In genomic region chr2:17813742-17814458, GRCh38 we compare ENCODE assay signal across 8 cellular contexts. TPM values are rescaled to one million over a fixed set of nuclear protein-coding genes. Genes with fewer than 3 reads are reported as not detected.
A peak's percentile ranks its signal among the peaks of the same experiment; 100 is the strongest.
DNase-seq lines count a peak whose midpoint lies in the region; ATAC-seq and TF ChIP-seq lines count a peak whose summit lies in the region.

No MANE protein-coding gene starts in this region.

- TF ChIP-seq POLR2A in sigmoid colon (IDR thresholded peaks at IDR 0.05): no peak
- no peak for TF ChIP-seq POLR2A in gastroesophageal sphincter (IDR thresholded peaks at IDR 0.05)

- no peak for DNase-seq in activated naive CD8-positive, alpha-beta T cell treated with anti-CD3 and anti-CD28 coated beads, Interleukin-2, amount 50 U/mL, for 24 hours
- DNase-seq in activated naive CD8-positive, alpha-beta T cell treated with anti-CD3 and anti-CD28 coated beads for 36 hours: no peak
- DNase-seq in activated B cell treated with CpG ODN at 0.5 μM for 24 hours (peak; percentile 56), sigmoid colon (no peak), 8988T (no peak), NCI-H1436 (lab: John Stamatoyannopoulos, UW) (no peak)

- peak overlapping the region in 3 of 4 donors; percentile 4 to 33 (median 10) for H3K27ac ChIP-seq in sigmoid colon
- H3K27ac ChIP-seq in gastroesophageal sphincter: peak overlapping the region in 1 of 4 donors; percentile 17

- intact Hi-C loops in activated B cell treated with CpG ODN at 0.5 μM for 24 hours (cut with micrococcal nuclease): loop anchor here (1.0 to 5.0 kb wide), 5 partner anchors 8 to 1157 kb away; partner anchors contain the start of gene SMC6
- intact Hi-C loops in sigmoid colon (cut with DNase I): no loop called here

- H3K9me3 Mint-ChIP-seq in activated naive CD8-positive, alpha-beta T cell treated with anti-CD3 and anti-CD28 coated beads, Interleukin-2, amount 50 U/mL, for 24 hours: no peaks in the 10 kb centered on the region
- H3K9me3 Mint-ChIP-seq in activated naive CD8-positive, alpha-beta T cell treated with anti-CD3 and anti-CD28 coated beads for 36 hours: no peaks in the 10 kb centered on the region
- peaks cover 2% of the 10 kb centered on the region for H3K9me3 Mint-ChIP-seq in activated B cell treated with CpG ODN at 0.5 μM for 24 hours

- no peaks in the 10 kb centered on the region for H3K27me3 Mint-ChIP-seq in activated naive CD8-positive, alpha-beta T cell treated with anti-CD3 and anti-CD28 coated beads, Interleukin-2, amount 50 U/mL, for 24 hours
- H3K27me3 Mint-ChIP-seq in activated naive CD8-positive, alpha-beta T cell treated with anti-CD3 and anti-CD28 coated beads for 36 hours: peaks cover 27% of the 10 kb centered on the region
- no peaks in the 10 kb centered on the region for H3K27me3 Mint-ChIP-seq in activated B cell treated with CpG ODN at 0.5 μM for 24 hours

- WGBS in sigmoid colon, 2 donors: 57 to 83% methylated on average over 5 of the region's 5 CpGs
- 36 to 76% methylated on average over 2 to 5 of the region's 5 CpGs for WGBS in gastroesophageal sphincter (ENCODE audit: low coverage in 1 of 2), 2 donors

- TF ChIP-seq EP300 in sigmoid colon (IDR thresholded peaks at IDR 0.05) (no peak), gastroesophageal sphincter (IDR thresholded peaks at IDR 0.05) (no peak)

- TF ChIP-seq CTCF in activated B cell treated with CpG ODN at 0.5 μM for 24 hours (IDR thresholded peaks at IDR 0.05) (no peak), sigmoid colon (IDR thresholded peaks at IDR 0.05) (no peak), gastroesophageal sphincter (IDR thresholded peaks at IDR 0.05) (no peak)

- peak overlapping the region; percentile 1 for H3K27ac Mint-ChIP-seq in activated naive CD8-positive, alpha-beta T cell treated with anti-CD3 and anti-CD28 coated beads, Interleukin-2, amount 50 U/mL, for 24 hours
- no peak overlapping the region for H3K27ac Mint-ChIP-seq in activated naive CD8-positive, alpha-beta T cell treated with anti-CD3 and anti-CD28 coated beads for 36 hours
- H3K27ac Mint-ChIP-seq in activated B cell treated with CpG ODN at 0.5 μM for 24 hours: peak overlapping the region; percentile 97

- no peaks in the 10 kb centered on the region for H3K4me1 ChIP-seq in sigmoid colon
- no peaks in the 10 kb centered on the region for H3K4me1 ChIP-seq in gastroesophageal sphincter

- H3K27me3 ChIP-seq in sigmoid colon: no peaks in the 10 kb centered on the region
- no peaks in the 10 kb centered on the region for H3K27me3 ChIP-seq in gastroesophageal sphincter

- H3K36me3 Mint-ChIP-seq in activated naive CD8-positive, alpha-beta T cell treated with anti-CD3 and anti-CD28 coated beads, Interleukin-2, amount 50 U/mL, for 24 hours (ENCODE audit: low read depth): no peaks in the 10 kb centered on the region
- no peaks in the 10 kb centered on the region for H3K36me3 Mint-ChIP-seq in activated naive CD8-positive, alpha-beta T cell treated with anti-CD3 and anti-CD28 coated beads for 36 hours
- no peaks in the 10 kb centered on the region for H3K36me3 Mint-ChIP-seq in activated B cell treated with CpG ODN at 0.5 μM for 24 hours (ENCODE audit: low read depth)

- peak; percentile 41 for ATAC-seq in activated naive CD8-positive, alpha-beta T cell treated with anti-CD3 and anti-CD28 coated beads, Interleukin-2, amount 50 U/mL, for 24 hours
- ATAC-seq in HG03095 (IDR thresholded peaks at IDR 0.05; ENCODE audit: unreplicated experiment): peak; percentile 89
- peak; percentile 82 for ATAC-seq in activated B cell treated with CpG ODN at 0.5 μM for 24 hours (ENCODE audit: low read depth)
- ATAC-seq in gastroesophageal sphincter: no peak

- H3K4me3 Mint-ChIP-seq in activated naive CD8-positive, alpha-beta T cell treated with anti-CD3 and anti-CD28 coated beads, Interleukin-2, amount 50 U/mL, for 24 hours: no peak overlapping the region
- H3K4me3 Mint-ChIP-seq in activated naive CD8-positive, alpha-beta T cell treated with anti-CD3 and anti-CD28 coated beads for 36 hours: no peak overlapping the region
- H3K4me3 Mint-ChIP-seq in activated B cell treated with CpG ODN at 0.5 μM for 24 hours: peak overlapping the region; percentile 81

- no peaks in the 10 kb centered on the region for H3K36me3 ChIP-seq in sigmoid colon
- H3K36me3 ChIP-seq in gastroesophageal sphincter: no peaks in the 10 kb centered on the region

- POLR2A ChIA-PET in activated B cell treated with CpG ODN at 0.5 μM for 24 hours (lab: Charles Lee): interaction anchor here (0.9 to 10.6 kb wide), 15 partner anchors 10 to 65 kb away, joined by 3 to 172 read pairs (median 6); partner anchors contain the start of genes GEN1 and SMC6

- H3K9me3 ChIP-seq in sigmoid colon: no peaks in the 10 kb centered on the region
- no peaks in the 10 kb centered on the region for H3K9me3 ChIP-seq in gastroesophageal sphincter

- CTCF ChIA-PET in activated B cell treated with CpG ODN at 0.5 μM for 24 hours (lab: Charles Lee): interaction anchor here (1.0 to 2.6 kb wide), 9 partner anchors 9 to 94 kb away, joined by 3 to 9 read pairs (median 5); partner anchors contain the start of genes GEN1 and SMC6

- H3K4me1 Mint-ChIP-seq in activated naive CD8-positive, alpha-beta T cell treated with anti-CD3 and anti-CD28 coated beads, Interleukin-2, amount 50 U/mL, for 24 hours: peaks cover 13% of the 10 kb centered on the region
- H3K4me1 Mint-ChIP-seq in activated naive CD8-positive, alpha-beta T cell treated with anti-CD3 and anti-CD28 coated beads for 36 hours: no peaks in the 10 kb centered on the region
- H3K4me1 Mint-ChIP-seq in activated B cell treated with CpG ODN at 0.5 μM for 24 hours: peaks cover 81% of the 10 kb centered on the region

- H3K4me3 ChIP-seq in sigmoid colon (no peak overlapping the region), gastroesophageal sphincter (no peak overlapping the region)

RNA-seq across cellular contexts. Expression of gene MSGN1, which starts 2.4 kb away (rescaled TPM):
- total RNA-seq in activated naive CD8-positive, alpha-beta T cell treated with anti-CD3 and anti-CD28 coated beads for 36 hours: not detected
- total RNA-seq in activated B cell treated with CpG ODN at 0.5 μM for 24 hours (0.42 TPM in 1 of 2 replicates, not detected in the other), sigmoid colon (not detected), gastroesophageal sphincter (not detected)
- polyA plus RNA-seq in sigmoid colon: under 1 TPM in 1 of 3 donors, not detected in 2; 0.41 TPM

RNA-seq across cellular contexts. Expression of gene GEN1, which starts 60.0 kb away (rescaled TPM):
- 10 to 100 TPM; 24.1 to 26.7 TPM for total RNA-seq in activated naive CD8-positive, alpha-beta T cell treated with anti-CD3 and anti-CD28 coated beads for 36 hours
- total RNA-seq in activated B cell treated with CpG ODN at 0.5 μM for 24 hours (141 and 163 TPM in 2 replicates), sigmoid colon (1 to 10 TPM in 3 of 4 donors, under 1 TPM in 1; 0.49 to 5.0 (median 2.3) TPM), gastroesophageal sphincter (1 to 10 TPM; 1.4 to 5.8 (median 3.0) TPM)
- polyA plus RNA-seq in sigmoid colon: 1 to 10 TPM; 2.1 to 9.0 (median 3.6) TPM
